Comparison of ENCODE assay signal across 12 cellular contexts in genomic region chr17:61451538-61452300, GRCh38. TPM values are rescaled to one million over a fixed set of nuclear protein-coding genes. Genes with fewer than 3 reads are reported as not detected.
DNase-seq lines count a peak whose midpoint lies in the region; ATAC-seq and TF ChIP-seq lines count a peak whose summit lies in the region.
"Had no signal": no experiment of that assay in that cellular context is flagged by ENCODE, and none has a peak within 500 bp of the region (broad histone marks: within the 10 kb centered on the region; RNA-seq: fewer than 3 reads in every experiment).

No MANE protein-coding gene starts in this region.

- H3K27ac Mint-ChIP-seq in glutamatergic neuron (ENCODE audit: unreplicated experiment) = no peak overlapping the region
- no peak overlapping the region for H3K27ac Mint-ChIP-seq in neural progenitor cell
- H3K27ac Mint-ChIP-seq: HFFc6 had no signal

- H3K4me1 ChIP-seq in IMR-90 (ENCODE audit: control insufficient read depth, insufficient read depth, low read length) (no peaks in the 10 kb centered on the region), neural progenitor cell (peaks cover 17% of the 10 kb centered on the region)

- CTCF ChIA-PET in AG04450 (lab: Charles Lee) = no interaction called here
- CTCF ChIA-PET in IMR-90 (lab: Yijun Ruan, JAX) = interaction anchor here (1.2 kb wide), 1 partner anchor 95 kb away, joined by 3 read pairs; no protein-coding TSS in a partner anchor

- DNase-seq in AG04450 (ENCODE audit: low read depth, low spot score) = no peak
- DNase-seq in IMR-90 = no peak
- peak; percentile 55 for DNase-seq in glutamatergic neuron
- DNase-seq in neural progenitor cell (ENCODE audit: low spot score) = peak; percentile 74
- DNase-seq in NCI-H226 = no peak
- no peak for DNase-seq in kidney tubule cell (ENCODE audit: low spot score)
- DNase-seq: activated T-cell treated with anti-CD3 and anti-CD28 coated beads, Interleukin-2, amount 50 U/mL, for 1 hour; HFFc6; naive B cell had no signal

- peak overlapping the region; percentile 2; the same call in 1 of the 2 replicates for H3K4me3 ChIP-seq in AG04450 (ENCODE audit: low read depth, low read length)
- H3K4me3 ChIP-seq in IMR-90 (ENCODE audit: insufficient read depth, low read depth, low read length) = no peak overlapping the region
- peak overlapping the region; percentile 45 for H3K4me3 ChIP-seq in neural progenitor cell

- no peaks in the 10 kb centered on the region for H4K20me1 ChIP-seq in IMR-90 (ENCODE audit: insufficient read depth, low read length)
- H4K20me1 ChIP-seq in neural progenitor cell (ENCODE audit: low read depth) = peaks cover 56% of the 10 kb centered on the region

- H2BK5ac ChIP-seq in IMR-90 (ENCODE audit: low read depth, low read length, poor library complexity, severe bottlenecking) = no peak overlapping the region

- no peak for TF ChIP-seq RAD21 in IMR-90 (IDR thresholded peaks at IDR 0.05; ENCODE audit: low read length)

- H3K36me3 ChIP-seq in IMR-90 (ENCODE audit: control insufficient read depth, insufficient read depth, low read length) (no peaks in the 10 kb centered on the region), neural progenitor cell (no peaks in the 10 kb centered on the region)

- H3K9me3 Mint-ChIP-seq in glutamatergic neuron (ENCODE audit: unreplicated experiment) = peaks cover 10% of the 10 kb centered on the region
- H3K9me3 Mint-ChIP-seq in neural progenitor cell = peaks cover 2% of the 10 kb centered on the region
- H3K9me3 Mint-ChIP-seq: HFFc6 had no signal

- H3K56ac ChIP-seq in IMR-90 (ENCODE audit: extremely low read depth, insufficient read depth, low read length) = no peak overlapping the region

- POLR2A ChIA-PET in AG04450 (lab: Yijun Ruan, JAX) = no interaction called here
- POLR2A ChIA-PET in IMR-90 (lab: Charles Lee; ENCODE audit: unreplicated experiment) = no interaction called here

- no TSS peak for BruUV-seq in IMR-90 (replicated peaks; lab: Mats Ljungman, UMichigan)

- no peak overlapping the region for H3K4ac ChIP-seq in IMR-90 (ENCODE audit: low read depth, low read length)

- WGBS in IMR-90 (ENCODE audit: extremely low coverage in 2 of 2, insufficient read length in 1 of 2), 2 experiments = 23% methylated on average over 29 of the region's 75 CpGs; no CpG with 5 or more reads in 1 of the 2 experiments

- H3K4me3 Mint-ChIP-seq in glutamatergic neuron (ENCODE audit: unreplicated experiment) (no peak overlapping the region), neural progenitor cell (no peak overlapping the region)

- no peak overlapping the region for H2BK15ac ChIP-seq in IMR-90 (ENCODE audit: low read depth, low read length)

- no peak overlapping the region for H3K18ac ChIP-seq in IMR-90 (ENCODE audit: low read depth, low read length)

- H3K27me3 ChIP-seq in AG04450 (ENCODE audit: control insufficient read depth, insufficient read depth, low read length) = peaks cover 61% of the 10 kb centered on the region
- H3K27me3 ChIP-seq in IMR-90 (ENCODE audit: control insufficient read depth, insufficient read depth, low read length) = peaks cover 78% of the 10 kb centered on the region
- H3K27me3 ChIP-seq in neural progenitor cell = peaks cover 100% of the 10 kb centered on the region

- H4K91ac ChIP-seq in IMR-90 (ENCODE audit: insufficient read depth, low read depth, low read length) = no peak overlapping the region

- no peak overlapping the region for H4K5ac ChIP-seq in IMR-90 (ENCODE audit: low read depth, low read length)

- ATAC-seq in IMR-90 (ENCODE audit: low read depth) (no peak), HG03571 (IDR thresholded peaks at IDR 0.05; ENCODE audit: unreplicated experiment) (no peak), HG03097 (IDR thresholded peaks at IDR 0.05; ENCODE audit: low FRiP score, unreplicated experiment) (no peak)

- peaks cover 26% of the 10 kb centered on the region for H3K27me3 Mint-ChIP-seq in glutamatergic neuron (ENCODE audit: unreplicated experiment)
- peaks cover 49% of the 10 kb centered on the region for H3K27me3 Mint-ChIP-seq in neural progenitor cell (ENCODE audit: insufficient read depth, low read depth)

- H3K9ac ChIP-seq in IMR-90 (ENCODE audit: low read depth, low read length) (no peak overlapping the region), neural progenitor cell (no peak overlapping the region)

- H3K14ac ChIP-seq in IMR-90 (replicated peaks; ENCODE audit: low read depth, low read length) = no peak overlapping the region

- dilution Hi-C loops in IMR-90 (cut with HindIII; ENCODE audit: low sequenced_read_pairs, unreplicated experiment) = no loop called here

- H3K79me2 ChIP-seq in neural progenitor cell (ENCODE audit: low read depth) = no peaks in the 10 kb centered on the region

- H3K23ac ChIP-seq in IMR-90 (ENCODE audit: low read depth, low read length) = no peak overlapping the region

- no peaks in the 10 kb centered on the region for H3K79me1 ChIP-seq in IMR-90 (ENCODE audit: low read depth in 1 of 2, low read length in 2 of 2)

- TF ChIP-seq POLR2A in IMR-90 (IDR thresholded peaks at IDR 0.05; ENCODE audit: low read depth, low read length) = no peak

- H4K8ac ChIP-seq in IMR-90 (ENCODE audit: low read depth in 2 of 2, low read length in 2 of 2) = no peak overlapping the region

- H3K4me2 ChIP-seq in IMR-90 (ENCODE audit: low read depth, low read length) (no peak overlapping the region; the same call in 1 of the 2 replicates), neural progenitor cell (peak overlapping the region; percentile 79)

- H3K9me3 ChIP-seq in AG04450 (ENCODE audit: control insufficient read depth, insufficient read depth, low read length) = peaks cover 26% of the 10 kb centered on the region
- peaks cover 29% of the 10 kb centered on the region; the same call in 1 of the 2 replicates for H3K9me3 ChIP-seq in IMR-90 (ENCODE audit: control insufficient read depth, insufficient read depth, low read length)
- H3K9me3 ChIP-seq in neural progenitor cell (ENCODE audit: low read depth) = no peaks in the 10 kb centered on the region

- intact Hi-C loops in IMR-90 (cut with micrococcal nuclease) = no loop called here

- H3K4me1 Mint-ChIP-seq in glutamatergic neuron (ENCODE audit: low read depth, unreplicated experiment) (peaks cover 2% of the 10 kb centered on the region), neural progenitor cell (peaks cover 17% of the 10 kb centered on the region)

- no peak overlapping the region for H2AK9ac ChIP-seq in IMR-90 (replicated peaks; ENCODE audit: low read depth, low read length, poor library complexity)

- H3K27ac ChIP-seq in AG04450 (ENCODE audit: low read depth, low read length) = no peak overlapping the region
- H3K27ac ChIP-seq in IMR-90 (ENCODE audit: insufficient read depth, low read length) = no peak overlapping the region
- no peak overlapping the region for H3K27ac ChIP-seq in neural progenitor cell

- TF ChIP-seq CTCF in AG04450 (IDR thresholded peaks at IDR 0.05; ENCODE audit: low read depth, low read length) (no peak), IMR-90 (conservative IDR thresholded peaks at IDR 0.05; ENCODE audit: low read depth, low read length) (no peak), glutamatergic neuron (IDR thresholded peaks at IDR 0.05; ENCODE audit: partially characterized antibody, unreplicated experiment) (no peak), neural progenitor cell (IDR thresholded peaks at IDR 0.05) (no peak)

- H3F3A ChIP-seq in neural progenitor cell (ENCODE audit: low read depth) = peaks cover 26% of the 10 kb centered on the region

- no peak overlapping the region for H2BK20ac ChIP-seq in IMR-90 (ENCODE audit: low read depth, low read length)

- H2AFZ ChIP-seq in IMR-90 (replicated peaks; ENCODE audit: low read length, poor library complexity) (peak overlapping the region; percentile 64), neural progenitor cell (replicated peaks) (peak overlapping the region; percentile 75)

- no peaks in the 10 kb centered on the region for H3K9me1 ChIP-seq in IMR-90 (ENCODE audit: insufficient read depth, low read length)

- in situ Hi-C loops in IMR-90 (cut with MboI; ENCODE audit: low sequenced_read_pairs) = no loop called here

- H2BK120ac ChIP-seq in IMR-90 (ENCODE audit: low read depth, low read length) = no peak overlapping the region

- no peaks in the 10 kb centered on the region for H3K36me3 Mint-ChIP-seq in glutamatergic neuron (ENCODE audit: unreplicated experiment)
- H3K36me3 Mint-ChIP-seq in neural progenitor cell = no peaks in the 10 kb centered on the region

- H2AK5ac ChIP-seq in IMR-90 (ENCODE audit: low read depth, low read length) = no peak overlapping the region

TF ChIP-seq in IMR-90, 13 proteins besides CTCF, POLR2A, EP300 and RAD21:
- TF ChIP-seq BHLHE40 (IDR thresholded peaks at IDR 0.05; ENCODE audit: low read depth, low read length) (no peak), MAZ (IDR thresholded peaks at IDR 0.05; ENCODE audit: borderline replicate concordance, low read depth, low read length) (no peak)

RNA-seq across cellular contexts. Expression of gene TBX4, which starts 0.5 kb away (rescaled TPM):
- 0.06 and 0.11 TPM in 2 replicates for polyA plus RNA-seq in AG04450 (2011; rRNA removed)
- not detected in 2 replicates for polyA minus RNA-seq in AG04450 (2011; rRNA and poly(A)+ RNA removed)
- 0.28 TPM in 1 of 2 replicates, not detected in the other for total RNA-seq in IMR-90 (2012; rRNA removed)
- polyA plus RNA-seq in IMR-90 (2012; rRNA removed) = 0.05 TPM in 1 of 2 replicates, not detected in the other
- 0.04 TPM in 1 of 2 replicates, not detected in the other for polyA plus RNA-seq in IMR-90 (2012; cell fraction: cytosol; rRNA removed)
- 0.12 and 0.23 TPM in 2 replicates for polyA plus RNA-seq in IMR-90 (2012; cell fraction: nucleus; rRNA removed; ENCODE audit: low replicate concordance)
- total RNA-seq in glutamatergic neuron (ENCODE audit: unreplicated experiment) = not detected
- total RNA-seq in neural progenitor cell (ENCODE audit: low replicate concordance) = not detected in 2 replicates
- total RNA-seq: T-helper 2 cell treated with Interferon-gamma antibody and Interleukin-4, amounts not matched to agents 100 ng/mL and 5 ng/mL, for 36 hours had no signal

RNA-seq across cellular contexts. Expression of gene TBX2, which starts 52.1 kb away (rescaled TPM):
- polyA plus RNA-seq in AG04450 (2011; rRNA removed) (18.3 and 22.0 TPM in 2 replicates), IMR-90 (2012; rRNA removed) (64.1 and 69.2 TPM in 2 replicates)
- 36.1 and 52.1 TPM in 2 replicates for polyA minus RNA-seq in AG04450 (2011; rRNA and poly(A)+ RNA removed)
- total RNA-seq in IMR-90 (2012; rRNA removed) (20.1 and 23.6 TPM in 2 replicates), glutamatergic neuron (ENCODE audit: unreplicated experiment) (5.4 TPM), neural progenitor cell (ENCODE audit: low replicate concordance) (not detected in 2 replicates)
- 41.5 and 81.3 TPM in 2 replicates for polyA plus RNA-seq in IMR-90 (2012; cell fraction: cytosol; rRNA removed)
- polyA plus RNA-seq in IMR-90 (2012; cell fraction: nucleus; rRNA removed; ENCODE audit: low replicate concordance) = 159 and 319 TPM in 2 replicates
- total RNA-seq: T-helper 2 cell treated with Interferon-gamma antibody and Interleukin-4, amounts not matched to agents 100 ng/mL and 5 ng/mL, for 36 hours had no signal

Comparison
In these comparisons a context has a peak if more than half of its experiments do, and no peak if none do; other contexts are left out.
1. DNase-seq: peak in glutamatergic neuron (single experiment) and neural progenitor cell (single experiment); none in AG04450 (single experiment), IMR-90 (single experiment), NCI-H226 (single experiment) and kidney tubule cell (single experiment).